Comparison of ENCODE assay signal across 26 cellular contexts in genomic region chr1:20538760-20539551, GRCh38. TPM values are rescaled to one million over a fixed set of nuclear protein-coding genes. Genes with fewer than 3 reads are reported as not detected.
"Had no signal": no experiment of that assay in that cellular context is flagged by ENCODE, and none has a peak within 500 bp of the region (broad histone marks: within the 10 kb centered on the region; RNA-seq: fewer than 3 reads in every experiment).

No MANE protein-coding gene starts in this region.

- H3K4me2 ChIP-seq: hepatocyte had no signal

- H3K36me3 ChIP-seq: esophagus muscularis mucosa, left ventricle myocardium inferior, spleen had no signal

- H3K4me1 ChIP-seq: body of pancreas, esophagus muscularis mucosa had no signal

- ATAC-seq: body of pancreas; effector memory CD8-positive, alpha-beta T cell; natural killer cell; T-helper 17 cell had no signal

- H3K4me3 Mint-ChIP-seq: activated CD4-positive, alpha-beta memory T cell treated with anti-CD3 and anti-CD28 coated beads for 36 hours; activated naive CD4-positive, alpha-beta T cell treated with anti-CD3 and anti-CD28 coated beads, Interleukin-2, amount 10 ng/mL, durations not matched to agents 7 days and 5 days; effector memory CD8-positive, alpha-beta T cell; immature natural killer cell; natural killer cell; T-helper 17 cell had no signal

- H3K9me3 ChIP-seq: body of pancreas, esophagus muscularis mucosa, left ventricle myocardium inferior, spleen, testis had no signal

- H3K4me3 ChIP-seq: body of pancreas, dorsolateral prefrontal cortex, esophagus muscularis mucosa, hepatocyte, left ventricle myocardium inferior, spleen, testis had no signal

- H2AFZ ChIP-seq: hepatocyte had no signal

- H3K27me3 ChIP-seq: body of pancreas, testis had no signal

- H3K36me3 Mint-ChIP-seq: activated CD4-positive, alpha-beta memory T cell treated with anti-CD3 and anti-CD28 coated beads for 36 hours; activated naive CD4-positive, alpha-beta T cell treated with anti-CD3 and anti-CD28 coated beads, Interleukin-2, amount 10 ng/mL, durations not matched to agents 7 days and 5 days; immature natural killer cell; natural killer cell had no signal

- H3K27ac ChIP-seq: body of pancreas, dorsolateral prefrontal cortex, esophagus muscularis mucosa, hepatocyte, left ventricle myocardium inferior, spleen, testis had no signal

- H3K9me3 Mint-ChIP-seq: activated CD4-positive, alpha-beta memory T cell treated with anti-CD3 and anti-CD28 coated beads for 36 hours; activated naive CD4-positive, alpha-beta T cell treated with anti-CD3 and anti-CD28 coated beads, Interleukin-2, amount 10 ng/mL, durations not matched to agents 7 days and 5 days; effector memory CD8-positive, alpha-beta T cell; immature natural killer cell; natural killer cell had no signal

- H3K79me2 ChIP-seq: hepatocyte had no signal

- DNase-seq: activated CD4-positive, alpha-beta memory T cell treated with anti-CD3 and anti-CD28 coated beads for 36 hours; activated CD4-positive, alpha-beta T cell treated with anti-CD3 and anti-CD28 coated beads for 48 hours; activated effector memory CD4-positive, alpha-beta T cell treated with Interleukin-2 at 50 U/mL for 16 hours; activated naive CD4-positive, alpha-beta T cell treated with anti-CD3 and anti-CD28 coated beads, Interleukin-2, amount 10 ng/mL, durations not matched to agents 7 days and 5 days; activated T-cell treated with anti-CD3 and anti-CD28 coated beads, Interleukin-2, amount 50 U/mL, for 48 hours; anterior cingulate cortex; body of pancreas; central memory CD4-positive, alpha-beta T cell; dorsolateral prefrontal cortex; effector memory CD8-positive, alpha-beta T cell; glutamatergic neuron; immature natural killer cell; left ventricle myocardium inferior; mammary epithelial cell; midbrain; natural killer cell; retina; spleen; stimulated activated CD4-positive, alpha-beta T cell treated with anti-CD3 and anti-CD28 coated beads, Interleukin-4, amount 100 ng/mL, for 1 hour; stimulated activated naive CD4-positive, alpha-beta T cell; T-helper 17 cell; testis; trophoblast cell had no signal

- H3K4me1 Mint-ChIP-seq: activated naive CD4-positive, alpha-beta T cell treated with anti-CD3 and anti-CD28 coated beads, Interleukin-2, amount 10 ng/mL, durations not matched to agents 7 days and 5 days; immature natural killer cell; natural killer cell had no signal

- H3K27ac Mint-ChIP-seq: activated CD4-positive, alpha-beta memory T cell treated with anti-CD3 and anti-CD28 coated beads for 36 hours; activated naive CD4-positive, alpha-beta T cell treated with anti-CD3 and anti-CD28 coated beads, Interleukin-2, amount 10 ng/mL, durations not matched to agents 7 days and 5 days; effector memory CD8-positive, alpha-beta T cell; immature natural killer cell; natural killer cell; T-helper 17 cell had no signal

RNA-seq across cellular contexts. Expression of gene FAM43B, which starts 13.4 kb away (rescaled TPM):
- total RNA-seq: activated CD4-positive, alpha-beta memory T cell treated with anti-CD3 and anti-CD28 coated beads for 36 hours; natural killer cell; T-helper 17 cell had no signal

RNA-seq across cellular contexts. Expression of gene CDA, which starts 49.9 kb away (rescaled TPM):
- total RNA-seq: activated CD4-positive, alpha-beta memory T cell treated with anti-CD3 and anti-CD28 coated beads for 36 hours; body of pancreas; frontal cortex had no signal
